ENCODE assay signal across 13 cellular contexts in genomic region chr17:6575596-6575988, GRCh38. TPM values are rescaled to one million over a fixed set of nuclear protein-coding genes. Genes with fewer than 3 reads are reported as not detected.
DNase-seq lines count a peak whose midpoint lies in the region; ATAC-seq, FAIRE-seq and TF ChIP-seq lines count a peak whose summit lies in the region.
"Had no signal": no experiment of that assay in that cellular context is flagged by ENCODE, and none has a peak within 500 bp of the region (broad histone marks: within the 10 kb centered on the region; RNA-seq: fewer than 3 reads in every experiment).

No MANE protein-coding gene starts in this region.

- intact Hi-C loops in IMR-90 (cut with micrococcal nuclease) = no loop called here
- intact Hi-C loops in mammary epithelial cell (cut with micrococcal nuclease) = loop anchor here (1.0 kb wide), 1 partner anchor 8 kb away; no protein-coding TSS in a partner anchor

- no peak for TF ChIP-seq RAD21 in IMR-90 (IDR thresholded peaks at IDR 0.05; ENCODE audit: low read length)

- no peaks in the 10 kb centered on the region for H3K9me3 ChIP-seq in CD8-positive, alpha-beta memory T cell (ENCODE audit: low read length)
- H3K9me3 ChIP-seq in IMR-90 (ENCODE audit: control insufficient read depth, insufficient read depth, low read length) = no peaks in the 10 kb centered on the region
- no peaks in the 10 kb centered on the region for H3K9me3 ChIP-seq in mammary epithelial cell (replicated peaks; ENCODE audit: insufficient read depth, low read length)
- no peaks in the 10 kb centered on the region for H3K9me3 ChIP-seq in parathyroid adenoma (ENCODE audit: control insufficient read depth, low read length)
- H3K9me3 ChIP-seq in small intestine (ENCODE audit: control insufficient read depth, low read depth) = no peaks in the 10 kb centered on the region

- no peaks in the 10 kb centered on the region for H3K36me3 ChIP-seq in CD8-positive, alpha-beta memory T cell (ENCODE audit: insufficient read depth, low read length)
- H3K36me3 ChIP-seq in IMR-90 (ENCODE audit: control insufficient read depth, insufficient read depth, low read length) (peaks cover 17% of the 10 kb centered on the region), mammary epithelial cell (ENCODE audit: insufficient read depth, low read length) (peaks cover 4% of the 10 kb centered on the region), parathyroid adenoma (ENCODE audit: control insufficient read depth, insufficient read depth, low read length) (no peaks in the 10 kb centered on the region), small intestine (ENCODE audit: control insufficient read depth in 2 of 2, insufficient read depth in 2 of 2, low read length in 2 of 2) (peaks cover 0 to 4% of the 10 kb centered on the region in 2 donors)

- H3K27ac Mint-ChIP-seq in CD8-positive, alpha-beta memory T cell = peak overlapping the region in 6 of 8 donors; percentile 20 to 91 (median 52)

- H3K79me1 ChIP-seq in IMR-90 (ENCODE audit: low read depth in 1 of 2, low read length in 2 of 2) = peaks cover 0 to 4% of the 10 kb centered on the region in 2 experiments; a peak in 1 of 4 replicates

- dilution Hi-C loops in IMR-90 (cut with HindIII; ENCODE audit: low sequenced_read_pairs, unreplicated experiment) = no loop called here
- dilution Hi-C loops in mammary epithelial cell (cut with HindIII; ENCODE audit: low sequenced_read_pairs) = no loop called here

- peak overlapping the region; percentile 87 for H2BK120ac ChIP-seq in IMR-90 (ENCODE audit: low read depth, low read length)

- peaks cover 13 to 22% (median 14%) of the 10 kb centered on the region in 3 donors for H3K4me1 Mint-ChIP-seq in CD8-positive, alpha-beta memory T cell

- no peak for DNase-seq in CD8-positive, alpha-beta memory T cell
- no peak for DNase-seq in IMR-90
- DNase-seq in mammary epithelial cell = no peak
- DNase-seq in small intestine = no peak
- DNase-seq in stimulated activated CD8-positive, alpha-beta memory T cell treated with anti-CD3 and anti-CD28 coated beads, Interleukin-4, amount 100 ng/mL, for 48 hours = no peak
- no peak for DNase-seq in foreskin melanocyte
- DNase-seq: activated CD4-positive, CD25-positive, alpha-beta regulatory T cell treated with anti-CD3 and anti-CD28 coated beads, Interleukin-2, amount 50 U/mL, for 72 hours; DMS153; NCI-H1417; NCI-H526; Right ventricle myocardium superior had no signal

- in situ Hi-C loops in IMR-90 (cut with MboI; ENCODE audit: low sequenced_read_pairs) = no loop called here
- in situ Hi-C loops in mammary epithelial cell (cut with MboI; ENCODE audit: low sequenced_read_pairs in 2 of 2) = loop anchor here in 1 of 2 donors (25.0 kb wide), 1 partner anchor 88 kb away; no protein-coding TSS in a partner anchor

- H3K36me3 Mint-ChIP-seq in CD8-positive, alpha-beta memory T cell = peaks cover 5 to 28% (median 11%) of the 10 kb centered on the region in 3 donors

- POLR2A ChIA-PET in CD8-positive, alpha-beta memory T cell (lab: Charles Lee) = no interaction called here
- POLR2A ChIA-PET in IMR-90 (lab: Charles Lee; ENCODE audit: unreplicated experiment) = no interaction called here

- CTCF ChIA-PET in CD8-positive, alpha-beta memory T cell (lab: Charles Lee) = no interaction called here
- CTCF ChIA-PET in IMR-90 (lab: Yijun Ruan, JAX) (no interaction called here), mammary epithelial cell (lab: Charles Lee; ENCODE audit: low non-redundant PET) (no interaction called here)

- H3K9me3 Mint-ChIP-seq in CD8-positive, alpha-beta memory T cell = no peaks in the 10 kb centered on the region

- no peak overlapping the region for H3K9ac ChIP-seq in IMR-90 (ENCODE audit: low read depth, low read length)
- no peak overlapping the region for H3K9ac ChIP-seq in mammary epithelial cell (ENCODE audit: insufficient read depth, low read length)
- no peak overlapping the region for H3K9ac ChIP-seq in parathyroid adenoma

- no peak overlapping the region for H3K4me2 ChIP-seq in IMR-90 (ENCODE audit: low read depth, low read length)
- H3K4me2 ChIP-seq in mammary epithelial cell (ENCODE audit: insufficient read depth, low read depth, low read length) = peak overlapping the region; percentile 59
- H3K4me2 ChIP-seq in parathyroid adenoma (ENCODE audit: low read length) = no peak overlapping the region

- H3K4me1 ChIP-seq in CD8-positive, alpha-beta memory T cell (ENCODE audit: insufficient read depth, low read length) = peaks cover 16% of the 10 kb centered on the region
- H3K4me1 ChIP-seq in IMR-90 (ENCODE audit: control insufficient read depth, insufficient read depth, low read length) = peaks cover 16% of the 10 kb centered on the region
- peaks cover 33% of the 10 kb centered on the region for H3K4me1 ChIP-seq in mammary epithelial cell (ENCODE audit: insufficient read depth, low read length)
- H3K4me1 ChIP-seq in parathyroid adenoma = peaks cover 3% of the 10 kb centered on the region
- H3K4me1 ChIP-seq in small intestine (ENCODE audit: control insufficient read depth in 2 of 2, insufficient read depth in 1 of 2, low read depth in 1 of 2, low read length in 1 of 2) = no peaks in the 10 kb centered on the region

- no peaks in the 10 kb centered on the region for H4K20me1 ChIP-seq in IMR-90 (ENCODE audit: insufficient read depth, low read length)
- H4K20me1 ChIP-seq in mammary epithelial cell (ENCODE audit: insufficient read depth, low read length) = no peaks in the 10 kb centered on the region

- H3K9me1 ChIP-seq in IMR-90 (ENCODE audit: insufficient read depth, low read length) = peaks cover 13% of the 10 kb centered on the region; the same call in 1 of the 2 replicates

- H4K5ac ChIP-seq in IMR-90 (ENCODE audit: low read depth, low read length) = peak overlapping the region; percentile 61; the same call in 1 of the 2 replicates

- no peak for TF ChIP-seq CTCF in IMR-90 (conservative IDR thresholded peaks at IDR 0.05; ENCODE audit: low read depth, low read length)
- TF ChIP-seq CTCF in mammary epithelial cell (conservative IDR thresholded peaks at IDR 0.05 in 1 of 2, IDR thresholded peaks at IDR 0.05 in 1 of 2; ENCODE audit: extremely low read depth in 1 of 2, insufficient read depth in 1 of 2, low read depth in 1 of 2, low read length in 2 of 2) = no peak
- TF ChIP-seq CTCF in parathyroid adenoma (IDR thresholded peaks at IDR 0.05) = no peak

- no peaks in the 10 kb centered on the region for H3K27me3 ChIP-seq in CD8-positive, alpha-beta memory T cell (ENCODE audit: insufficient read depth, low read length, poor library complexity, severe bottlenecking)
- H3K27me3 ChIP-seq in IMR-90 (ENCODE audit: control insufficient read depth, insufficient read depth, low read length) (no peaks in the 10 kb centered on the region), mammary epithelial cell (ENCODE audit: insufficient read depth, low read length) (no peaks in the 10 kb centered on the region), parathyroid adenoma (ENCODE audit: control insufficient read depth, insufficient read depth, low read length) (no peaks in the 10 kb centered on the region), small intestine (ENCODE audit: control insufficient read depth in 2 of 2, insufficient read depth in 2 of 2, low read length in 2 of 2) (no peaks in the 10 kb centered on the region)
- H3K27me3 ChIP-seq: dorsolateral prefrontal cortex had no signal

- H3K18ac ChIP-seq in IMR-90 (ENCODE audit: low read depth, low read length) = peak overlapping the region; percentile 49; the same call in 1 of the 2 replicates

- H3K4me3 Mint-ChIP-seq in CD8-positive, alpha-beta memory T cell = peak overlapping the region in 2 of 7 donors; percentile 14 to 57

- no peak overlapping the region for H3K56ac ChIP-seq in IMR-90 (ENCODE audit: extremely low read depth, insufficient read depth, low read length)

- H2BK20ac ChIP-seq in IMR-90 (ENCODE audit: low read depth, low read length) = peak overlapping the region; percentile 88

- peak overlapping the region; percentile 73 for H3K4ac ChIP-seq in IMR-90 (ENCODE audit: low read depth, low read length)

- peak overlapping the region; percentile 66 for H4K91ac ChIP-seq in IMR-90 (ENCODE audit: insufficient read depth, low read depth, low read length)

- peak; percentile 22; the same call in 1 of the 2 replicates for ATAC-seq in IMR-90 (ENCODE audit: low read depth)

- peak overlapping the region; percentile 0; the same call in 1 of the 3 replicates for H2BK15ac ChIP-seq in IMR-90 (ENCODE audit: low read depth, low read length)

- peaks cover 0 to 1% of the 10 kb centered on the region in 2 donors for H3K27me3 Mint-ChIP-seq in CD8-positive, alpha-beta memory T cell

- peak overlapping the region; percentile 51 for H2AK9ac ChIP-seq in IMR-90 (replicated peaks; ENCODE audit: low read depth, low read length, poor library complexity)

- H3K79me2 ChIP-seq in mammary epithelial cell (ENCODE audit: insufficient read depth, low read length) (no peaks in the 10 kb centered on the region), parathyroid adenoma (no peaks in the 10 kb centered on the region)

- peak overlapping the region; percentile 21; the same call in 1 of the 2 replicates for H3K23ac ChIP-seq in IMR-90 (ENCODE audit: low read depth, low read length)

- FAIRE-seq in small intestine (lab: Jason Lieb, UNC) = no peak

- 82% methylated on average over 4 of the region's 5 CpGs; no CpG with 5 or more reads in 1 of the 2 experiments for WGBS in IMR-90 (ENCODE audit: extremely low coverage in 2 of 2, insufficient read length in 1 of 2), 2 experiments
- WGBS in mammary epithelial cell (ENCODE audit: low coverage, missing lambda C conversion rate) = 83% methylated on average over 4 of the region's 5 CpGs
- WGBS in small intestine, 3 donors = 74 to 82% (median 78%) methylated on average over 5 of the region's 5 CpGs

- peak overlapping the region; percentile 66 to 74 for H4K8ac ChIP-seq in IMR-90 (ENCODE audit: low read depth in 2 of 2, low read length in 2 of 2)

- peak overlapping the region; percentile 58 for H2BK5ac ChIP-seq in IMR-90 (ENCODE audit: low read depth, low read length, poor library complexity, severe bottlenecking)

- BruUV-seq in IMR-90 (replicated peaks; lab: Mats Ljungman, UMichigan) (no TSS peak), mammary epithelial cell (replicated peaks; lab: Mats Ljungman, UMichigan) (no TSS peak)

- H3K4me3 ChIP-seq in CD8-positive, alpha-beta memory T cell (ENCODE audit: low read length) = no peak overlapping the region
- H3K4me3 ChIP-seq in IMR-90 (ENCODE audit: insufficient read depth, low read depth, low read length) (no peak overlapping the region), mammary epithelial cell (replicated peaks in 1 of 3; ENCODE audit: insufficient read depth in 1 of 3, low read depth in 2 of 3, low read length in 3 of 3) (no peak overlapping the region), parathyroid adenoma (ENCODE audit: low read depth, low read length) (no peak overlapping the region), small intestine (ENCODE audit: low read depth in 1 of 2, low read length in 2 of 2) (no peak overlapping the region)
- H3K4me3 ChIP-seq: dorsolateral prefrontal cortex had no signal

- H3K27ac ChIP-seq in CD8-positive, alpha-beta memory T cell (ENCODE audit: low read depth, low read length) = no peak overlapping the region
- H3K27ac ChIP-seq in IMR-90 (ENCODE audit: insufficient read depth, low read length) = peak overlapping the region; percentile 29; the same call in 1 of the 2 replicates
- H3K27ac ChIP-seq in mammary epithelial cell (ENCODE audit: insufficient read depth, low read depth, low read length) = no peak overlapping the region
- H3K27ac ChIP-seq in parathyroid adenoma = peak overlapping the region; percentile 11
- H3K27ac ChIP-seq in small intestine (ENCODE audit: low read depth in 1 of 2, low read length in 1 of 2) = peak overlapping the region in 1 of 2 donors; percentile 32

- TF ChIP-seq POLR2A in IMR-90 (IDR thresholded peaks at IDR 0.05; ENCODE audit: low read depth, low read length) = no peak

- H2AFZ ChIP-seq in IMR-90 (replicated peaks; ENCODE audit: low read length, poor library complexity) (peak overlapping the region; percentile 66), mammary epithelial cell (ENCODE audit: low read depth, low read length) (peak overlapping the region; percentile 9), parathyroid adenoma (no peak overlapping the region)

- H2AK5ac ChIP-seq in IMR-90 (ENCODE audit: low read depth, low read length) = peak overlapping the region; percentile 55

- H3K14ac ChIP-seq in IMR-90 (replicated peaks; ENCODE audit: low read depth, low read length) = peak overlapping the region; percentile 91

RNA-seq across cellular contexts. Expression of gene PITPNM3, which starts 19.2 kb away (rescaled TPM):
- total RNA-seq in CD8-positive, alpha-beta memory T cell = under 1 TPM; 0.40 to 0.50 TPM
- polyA plus RNA-seq in CD8-positive, alpha-beta memory T cell = not detected
- 0.54 and 0.56 TPM in 2 replicates for total RNA-seq in IMR-90 (2012; rRNA removed)
- 1.7 and 2.0 TPM in 2 replicates for polyA plus RNA-seq in IMR-90 (2012; rRNA removed)
- polyA plus RNA-seq in IMR-90 (2012; cell fraction: cytosol; rRNA removed) = 0.64 and 1.1 TPM in 2 replicates
- 2.9 and 5.2 TPM in 2 replicates for polyA plus RNA-seq in IMR-90 (2012; cell fraction: nucleus; rRNA removed; ENCODE audit: low replicate concordance)
- 10 to 100 TPM; 13.3 to 16.5 TPM for total RNA-seq in mammary epithelial cell
- polyA plus RNA-seq in mammary epithelial cell = 8.2 TPM
- 24.1 TPM for polyA minus RNA-seq in mammary epithelial cell
- 1 to 10 TPM in 1 of 3 donors, under 1 TPM in 2; 0.22 to 1.7 (median 0.27) TPM for polyA plus RNA-seq in small intestine

Comparison
In these comparisons a context has a peak if more than half of its experiments do, and no peak if none do; other contexts are left out.
1. H3K27ac ChIP-seq: peak in IMR-90 (single experiment) and parathyroid adenoma (single experiment); none in CD8-positive, alpha-beta memory T cell (single experiment) and mammary epithelial cell (single experiment).